In the genomic region with DNA sequence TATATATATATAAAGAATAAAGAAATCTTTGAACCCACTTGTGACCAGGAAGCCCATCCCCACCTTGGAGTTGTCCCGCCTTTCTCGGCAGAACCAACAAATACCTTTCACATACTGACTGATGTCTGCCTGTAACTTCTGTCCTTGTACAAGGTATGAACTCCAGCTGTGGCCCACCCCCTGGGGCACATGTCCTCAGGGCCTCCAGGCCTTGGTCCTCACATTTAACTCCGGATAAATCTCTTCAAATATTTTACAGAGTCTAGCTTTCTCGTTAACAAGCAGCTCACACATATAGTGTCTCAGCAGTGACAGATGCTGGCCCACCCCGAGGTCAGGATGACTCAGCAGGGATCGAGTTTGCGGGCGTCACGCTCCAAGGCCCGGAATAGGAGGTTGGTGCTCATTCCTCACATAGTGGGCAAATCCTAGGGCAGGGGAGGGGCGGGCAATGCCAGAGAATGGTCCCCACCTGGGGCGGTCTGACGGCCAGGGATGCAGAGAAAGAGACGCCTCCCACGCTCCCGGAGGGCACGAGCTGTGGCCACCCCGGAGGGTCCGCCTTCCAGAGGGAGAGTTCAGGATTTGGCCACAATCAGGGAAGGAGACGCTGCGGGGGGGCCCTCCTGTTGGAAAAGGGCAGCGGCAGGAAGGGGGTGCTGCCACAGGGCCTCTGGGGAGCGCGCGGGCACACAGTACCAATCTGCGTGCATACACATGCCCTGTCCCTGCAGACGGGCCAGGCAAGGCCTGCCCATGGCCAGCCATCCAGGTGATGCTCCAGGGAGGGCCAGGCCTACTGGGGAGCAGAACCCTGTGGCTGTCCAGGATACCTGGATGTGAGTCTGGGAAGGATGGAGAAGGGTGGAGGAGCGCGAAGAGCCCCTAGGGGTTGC, we compare ENCODE assay signal across 8 cellular contexts.
DNase-seq lines count a peak whose midpoint lies in the region; ATAC-seq, FAIRE-seq and TF ChIP-seq lines count a peak whose summit lies in the region.
"Not testable (repeated sequence)": the region's sequence is repeated elsewhere in the genome, so short reads cannot be mapped to it uniquely, and the experiment has no call there.

No MANE protein-coding gene starts in this region.

- H3K4me1 Mint-ChIP-seq in activated T-cell treated with anti-CD3 and anti-CD28 coated beads, Interleukin-2, amount 50 U/mL, for 24 hours (ENCODE audit: low read depth): peaks cover 92% of the 10 kb centered on the region
- H3K4me1 Mint-ChIP-seq in glutamatergic neuron (ENCODE audit: low read depth, unreplicated experiment): peaks cover 68% of the 10 kb centered on the region

- not testable (repeated sequence) for H3K14ac ChIP-seq in mesenchymal stem cell (ENCODE audit: low read length in 2 of 2)

- H2AFZ ChIP-seq in ACC112 (ENCODE audit: low read length, unreplicated experiment); PC-9; mesenchymal stem cell (ENCODE audit: low read depth, low read length): not testable (repeated sequence)

- H3K27ac ChIP-seq in ACC112 (ENCODE audit: low read depth, low read length) (peak overlapping the region; percentile 51), PC-9 (peak overlapping the region; percentile 54), mesenchymal stem cell (ENCODE audit: low read length, poor library complexity, severe bottlenecking) (peak overlapping the region; percentile 85), gastrocnemius medialis (peak overlapping the region; percentile 93 to 100 (median 96))

- H3F3A ChIP-seq in PC-9 (ENCODE audit: insufficient read depth, low read depth): peaks cover 36% of the 10 kb centered on the region

- CTCF ChIA-PET in PC-9 (lab: Charles Lee): not testable (repeated sequence)

- peak; percentile 75 for FAIRE-seq in H54 (lab: Jason Lieb, UNC)

- peak overlapping the region; percentile 71 for H2BK5ac ChIP-seq in mesenchymal stem cell (ENCODE audit: low read depth, low read length, poor library complexity, severe bottlenecking)

- H2BK15ac ChIP-seq in mesenchymal stem cell (ENCODE audit: low read depth, poor library complexity, severe bottlenecking): not testable (repeated sequence)

- intact Hi-C loops in PC-9 (cut with micrococcal nuclease; ENCODE audit: unreplicated experiment): not testable (repeated sequence)
- intact Hi-C loops in gastrocnemius medialis (cut with DNase I; ENCODE audit: low total_unique reads): loop anchor here (10.0 kb wide), 1 partner anchor 703 kb away; no protein-coding TSS in a partner anchor

- H3K4me2 ChIP-seq in PC-9 (peak overlapping the region; percentile 34), mesenchymal stem cell (ENCODE audit: low read length, poor library complexity, severe bottlenecking) (peak overlapping the region; percentile 57)

- H3K79me2 ChIP-seq in ACC112 (ENCODE audit: control insufficient read depth, insufficient read depth, low read length, unreplicated experiment) (peaks cover 94% of the 10 kb centered on the region), PC-9 (ENCODE audit: low read depth) (peaks cover 100% of the 10 kb centered on the region)

- peaks cover 92% of the 10 kb centered on the region for H3K36me3 Mint-ChIP-seq in activated T-cell treated with anti-CD3 and anti-CD28 coated beads, Interleukin-2, amount 50 U/mL, for 24 hours (ENCODE audit: low read depth)
- not testable (repeated sequence) for H3K36me3 Mint-ChIP-seq in glutamatergic neuron (ENCODE audit: unreplicated experiment)

- H3K9me2 ChIP-seq in PC-9 (ENCODE audit: insufficient read depth): not testable (repeated sequence)

- H2BK120ac ChIP-seq in mesenchymal stem cell (ENCODE audit: low read depth, low read length): peak overlapping the region; percentile 79

- ATAC-seq in gastrocnemius medialis: peak; percentile 15 to 33

- H3K4me1 ChIP-seq in ACC112 (ENCODE audit: control insufficient read depth, insufficient read depth, low read length, unreplicated experiment) (peaks cover 42% of the 10 kb centered on the region), PC-9 (replicated peaks; ENCODE audit: insufficient read depth) (peaks cover 53% of the 10 kb centered on the region), mesenchymal stem cell (ENCODE audit: control insufficient read depth, insufficient read depth, low read depth, low read length) (peaks cover 65% of the 10 kb centered on the region), gastrocnemius medialis (peaks cover 93 to 95% of the 10 kb centered on the region in 2 donors)

- not testable (repeated sequence) for H3K4me3 ChIP-seq in ACC112 (ENCODE audit: low read depth, low read length); mesenchymal stem cell (ENCODE audit: insufficient read depth in 1 of 2, low read depth in 1 of 2, low read length in 2 of 2)
- H3K4me3 ChIP-seq in PC-9: 0 out of 2 replicates have a peak overlapping the region, but pooled peaks have one; percentile 12
- H3K4me3 ChIP-seq in gastrocnemius medialis: peak overlapping the region; percentile 15 to 43 (median 28)

- POLR2A ChIA-PET in PC-9 (lab: Charles Lee; ENCODE audit: unreplicated experiment): not testable (repeated sequence)

- not testable (repeated sequence) for TF ChIP-seq CTCF in PC-9 (conservative IDR thresholded peaks at IDR 0.05); glutamatergic neuron (IDR thresholded peaks at IDR 0.05; ENCODE audit: partially characterized antibody, unreplicated experiment); gastrocnemius medialis (IDR thresholded peaks at IDR 0.05 in 4 of 5, conservative IDR thresholded peaks at IDR 0.05 in 1 of 5)

- not testable (repeated sequence) for H3K23ac ChIP-seq in mesenchymal stem cell (ENCODE audit: low read length in 2 of 2)

- not testable (repeated sequence) for H3K27me3 ChIP-seq in ACC112 (ENCODE audit: insufficient read depth, low read length); PC-9 (ENCODE audit: insufficient read depth, low read depth); mesenchymal stem cell (ENCODE audit: control insufficient read depth in 1 of 2, insufficient read depth in 1 of 2, low read length in 2 of 2); gastrocnemius medialis

- H3K18ac ChIP-seq in mesenchymal stem cell (ENCODE audit: low read depth in 1 of 2, low read length in 2 of 2): peak overlapping the region; percentile 37 to 43

- H3K9me3 Mint-ChIP-seq in activated T-cell treated with anti-CD3 and anti-CD28 coated beads, Interleukin-2, amount 50 U/mL, for 24 hours: not testable (repeated sequence)
- peaks cover 22% of the 10 kb centered on the region for H3K9me3 Mint-ChIP-seq in glutamatergic neuron (ENCODE audit: unreplicated experiment)

- WGBS in mesenchymal stem cell: 51% methylated on average over 29 of the region's 29 CpGs

- peak overlapping the region; percentile 98 for H3K27ac Mint-ChIP-seq in activated T-cell treated with anti-CD3 and anti-CD28 coated beads, Interleukin-2, amount 50 U/mL, for 24 hours
- H3K27ac Mint-ChIP-seq in glutamatergic neuron (ENCODE audit: unreplicated experiment): peak overlapping the region; percentile 90

- H4K8ac ChIP-seq in mesenchymal stem cell (ENCODE audit: low read length): peak overlapping the region; percentile 84

- H3K79me1 ChIP-seq in mesenchymal stem cell (replicated peaks; ENCODE audit: low read length, poor library complexity, severe bottlenecking): not testable (repeated sequence)

- H4K20me1 ChIP-seq in PC-9 (ENCODE audit: insufficient read depth): peaks cover 91% of the 10 kb centered on the region

- H2BK12ac ChIP-seq in mesenchymal stem cell (ENCODE audit: low read length in 2 of 2): peak overlapping the region in 1 of 2 experiments; percentile 29

- H3K9ac ChIP-seq in mesenchymal stem cell (ENCODE audit: low read length): peak overlapping the region; percentile 54

- peak overlapping the region; percentile 19 for H3K4me3 Mint-ChIP-seq in activated T-cell treated with anti-CD3 and anti-CD28 coated beads, Interleukin-2, amount 50 U/mL, for 24 hours
- H3K4me3 Mint-ChIP-seq in glutamatergic neuron (ENCODE audit: unreplicated experiment): peak overlapping the region; percentile 72

- H3K27me3 Mint-ChIP-seq in activated T-cell treated with anti-CD3 and anti-CD28 coated beads, Interleukin-2, amount 50 U/mL, for 24 hours: not testable (repeated sequence)
- peaks cover 30% of the 10 kb centered on the region for H3K27me3 Mint-ChIP-seq in glutamatergic neuron (ENCODE audit: unreplicated experiment)

- TF ChIP-seq POLR2A in H54 (IDR thresholded peaks at IDR 0.05; ENCODE audit: low read depth, low read length): not testable (repeated sequence)
- peak; percentile 26 to 60 for TF ChIP-seq POLR2A in gastrocnemius medialis (IDR thresholded peaks at IDR 0.05)

- DNase-seq in H54 (ENCODE audit: insufficient read length, low spot score): peak; percentile 12
- DNase-seq in PC-9: peak; percentile 73 to 98
- DNase-seq in activated T-cell treated with anti-CD3 and anti-CD28 coated beads, Interleukin-2, amount 50 U/mL, for 24 hours: peak; percentile 48
- peak; percentile 13 for DNase-seq in cerebellar cortex (ENCODE audit: low spot score)
- DNase-seq in glutamatergic neuron: peak; percentile 53
- DNase-seq in mesenchymal stem cell: peak; percentile 70
- peak; percentile 75 to 93 for DNase-seq in gastrocnemius medialis

- not testable (repeated sequence) for H3K9me3 ChIP-seq in PC-9 (ENCODE audit: insufficient read depth, low read depth); mesenchymal stem cell (ENCODE audit: control insufficient read depth, low read length); gastrocnemius medialis

- peak overlapping the region; percentile 33 for H2AK5ac ChIP-seq in mesenchymal stem cell (ENCODE audit: low read length, severe bottlenecking)

- peak overlapping the region; percentile 83 for H4K91ac ChIP-seq in mesenchymal stem cell (ENCODE audit: low read length)

- BruUV-seq in PC-9 (replicated peaks; lab: Mats Ljungman, UMichigan): not testable (repeated sequence)

- in situ Hi-C loops in gastrocnemius medialis (cut with MboI; ENCODE audit: low sequenced_read_pairs in 4 of 4): not testable (repeated sequence)

- H3K4ac ChIP-seq in mesenchymal stem cell (ENCODE audit: low read depth in 1 of 2, low read length in 2 of 2): not testable (repeated sequence)

- H3K36me3 ChIP-seq in ACC112 (ENCODE audit: insufficient read depth, low read length); gastrocnemius medialis: not testable (repeated sequence)
- peaks cover 21% of the 10 kb centered on the region for H3K36me3 ChIP-seq in PC-9 (ENCODE audit: low read depth)
- H3K36me3 ChIP-seq in mesenchymal stem cell (ENCODE audit: control insufficient read depth in 1 of 2, insufficient read depth in 2 of 2, low read depth in 1 of 2, low read length in 2 of 2): peaks cover 3 to 27% of the 10 kb centered on the region in 2 experiments

Comparison
In these comparisons a context has a peak if more than half of its experiments do, and no peak if none do; other contexts are left out.
1. DNase-seq: peak in every context shown above with its lines; median percentile 86 in PC-9; 84 in gastrocnemius medialis; 70 in mesenchymal stem cell; 53 in glutamatergic neuron; 48 in activated T-cell treated with anti-CD3 and anti-CD28 coated beads, Interleukin-2, amount 50 U/mL, for 24 hours; 13 in cerebellar cortex; 12 in H54.